ENCODE assay signal across 8 cellular contexts in genomic region chr15:28737521-28738199, GRCh38. TPM values are rescaled to one million over a fixed set of nuclear protein-coding genes. Genes with fewer than 3 reads are reported as not detected.
DNase-seq lines count a peak whose midpoint lies in the region; ATAC-seq and TF ChIP-seq lines count a peak whose summit lies in the region.
"Not testable (repeated sequence)": the region's sequence is repeated elsewhere in the genome, so short reads cannot be mapped to it uniquely, and the experiment has no call there.

No MANE protein-coding gene starts in this region.

- not testable (repeated sequence) for H3K9me3 ChIP-seq in HUES48 (ENCODE audit: control insufficient read depth, insufficient read depth, low read length); body of pancreas

- H3K27ac ChIP-seq in HUES48 (ENCODE audit: low read depth, low read length), result not testable (repeated sequence)
- H3K27ac ChIP-seq in body of pancreas, result peak overlapping the region; percentile 73 to 92 (median 88)

- DNase-seq in CD1c-positive myeloid dendritic cell (ENCODE audit: extremely low spot score) (peak; percentile 44), body of pancreas (peak; percentile 54 to 72 (median 57)), glutamatergic neuron (peak; percentile 31), naive B cell (peak; percentile 1)
- DNase-seq in activated CD4-positive, alpha-beta T cell treated with anti-CD3 and anti-CD28 coated beads for 1 hour, result peak; percentile 33
- DNase-seq in stimulated activated CD8-positive, alpha-beta memory T cell treated with anti-CD3 and anti-CD28 coated beads, Interleukin-4, amount 100 ng/mL, for 48 hours, result peak; percentile 54

- not testable (repeated sequence) for H3K9ac ChIP-seq in HUES48 (ENCODE audit: low read depth, low read length)

- H3K36me3 Mint-ChIP-seq in glutamatergic neuron (ENCODE audit: unreplicated experiment); naive B cell: not testable (repeated sequence)

- not testable (repeated sequence) for H3K4me1 Mint-ChIP-seq in glutamatergic neuron (ENCODE audit: low read depth, unreplicated experiment); naive B cell

- not testable (repeated sequence) for TF ChIP-seq CTCF in body of pancreas (IDR thresholded peaks at IDR 0.05); glutamatergic neuron (IDR thresholded peaks at IDR 0.05; ENCODE audit: partially characterized antibody, unreplicated experiment)

- peak overlapping the region; percentile 50; the same call in 1 of the 2 replicates for H3K4me3 ChIP-seq in HUES48 (ENCODE audit: low read depth, low read length)
- H3K4me3 ChIP-seq in body of pancreas, result not testable (repeated sequence)

- TF ChIP-seq POLR2A in body of pancreas (IDR thresholded peaks at IDR 0.05), result peak; percentile 20 to 37 (median 31)

- 0% methylated on average over 6 to 68 of the region's 101 CpGs for WGBS in body of pancreas, 2 donors

- H3K27me3 Mint-ChIP-seq in glutamatergic neuron (ENCODE audit: unreplicated experiment), result not testable (repeated sequence)
- peaks cover 0 to 14% (median 6%) of the 10 kb centered on the region in 3 donors for H3K27me3 Mint-ChIP-seq in naive B cell

- H3K27me3 ChIP-seq in HUES48 (ENCODE audit: control insufficient read depth, insufficient read depth, low read length); body of pancreas: not testable (repeated sequence)

- peak; percentile 67 for ATAC-seq in GM21528 (IDR thresholded peaks at IDR 0.05; ENCODE audit: low FRiP score, unreplicated experiment)
- ATAC-seq in body of pancreas, result peak; percentile 94
- ATAC-seq in naive B cell (ENCODE audit: low read depth in 2 of 2), result peak; percentile 58 to 69

- not testable (repeated sequence) for H3K4me3 Mint-ChIP-seq in glutamatergic neuron (ENCODE audit: unreplicated experiment)
- H3K4me3 Mint-ChIP-seq in naive B cell, result peak overlapping the region in 1 of 8 donors; percentile 57

- intact Hi-C loops in body of pancreas (cut with DNase I), result not testable (repeated sequence)

- H3K27ac Mint-ChIP-seq in glutamatergic neuron (ENCODE audit: unreplicated experiment); naive B cell: not testable (repeated sequence)

- H3K4me1 ChIP-seq in HUES48 (ENCODE audit: control insufficient read depth, insufficient read depth, low read length); body of pancreas: not testable (repeated sequence)

- not testable (repeated sequence) for H3K9me3 Mint-ChIP-seq in glutamatergic neuron (ENCODE audit: unreplicated experiment); naive B cell

- not testable (repeated sequence) for H3K36me3 ChIP-seq in HUES48 (ENCODE audit: control insufficient read depth, insufficient read depth, low read length); body of pancreas (replicated peaks in 1 of 2; ENCODE audit: insufficient read depth in 1 of 2, low read depth in 2 of 2)

RNA-seq across cellular contexts. Expression of gene GOLGA8M, which starts 25.4 kb away (rescaled TPM):
- not detected for total RNA-seq in body of pancreas
- total RNA-seq in glutamatergic neuron (ENCODE audit: unreplicated experiment), result not detected
- not detected for polyA plus RNA-seq in naive B cell (ENCODE audit: low read depth in 6 of 6)

Comparison
In these comparisons a context has a peak if more than half of its experiments do, and no peak if none do; other contexts are left out.
1. DNase-seq: peak in every context shown above with its lines; median percentile 57 in body of pancreas; 54 in stimulated activated CD8-positive, alpha-beta memory T cell treated with anti-CD3 and anti-CD28 coated beads, Interleukin-4, amount 100 ng/mL, for 48 hours; 44 in CD1c-positive myeloid dendritic cell; 33 in activated CD4-positive, alpha-beta T cell treated with anti-CD3 and anti-CD28 coated beads for 1 hour; 31 in glutamatergic neuron; 1 in naive B cell.